In genomic region chr3:61627768-61628185, GRCh38 we compare ENCODE assay signal across 13 cellular contexts.
A peak's percentile ranks its signal among the peaks of the same experiment; 100 is the strongest.
DNase-seq lines count a peak whose midpoint lies in the region; ATAC-seq, FAIRE-seq and TF ChIP-seq lines count a peak whose summit lies in the region.
"Had no signal": no experiment of that assay in that cellular context is flagged by ENCODE, and none has a peak within 500 bp of the region (broad histone marks: within the 10 kb centered on the region; RNA-seq: fewer than 3 reads in every experiment).

No MANE protein-coding gene starts in this region.

- no peaks in the 10 kb centered on the region for H3K36me3 Mint-ChIP-seq in activated CD4-positive, alpha-beta memory T cell treated with anti-CD3 and anti-CD28 coated beads for 36 hours

- TF ChIP-seq RAD21 in SK-N-SH (IDR thresholded peaks at IDR 0.05; ENCODE audit: low read length): no peak

- DNase-seq in H54 (ENCODE audit: insufficient read length, low spot score): peak; percentile 37
- no peak for DNase-seq in SK-N-SH
- DNase-seq in fibroblast of villous mesenchyme (ENCODE audit: low read depth): peak; percentile 96
- DNase-seq in sciatic nerve (ENCODE audit: low spot score): no peak
- no peak for DNase-seq in medulla oblongata (ENCODE audit: extremely low spot score)
- DNase-seq in activated CD4-positive, alpha-beta memory T cell treated with anti-CD3 and anti-CD28 coated beads for 36 hours: no peak
- no peak for DNase-seq in activated CD4-positive, alpha-beta T cell treated with anti-CD3 and anti-CD28 coated beads, Interleukin-2, amount 50 U/mL, for 1 hour
- DNase-seq: islet precursor cell, NCI-H187 treated with DMSO at 0.1 percent for 48 hours, SHP77 treated with DMSO at 0.1 percent for 48 hours had no signal

- no peaks in the 10 kb centered on the region for H3K27me3 Mint-ChIP-seq in activated CD4-positive, alpha-beta memory T cell treated with anti-CD3 and anti-CD28 coated beads for 36 hours
- H3K27me3 Mint-ChIP-seq: dendritic cell treated with granulocyte-macrophage colony-stimulating factor and Interleukin-4, amounts not matched to agents 40 ng/mL and 50 ng/mL, for 4 days; stimulated activated naive CD8-positive, alpha-beta T cell treated with anti-CD3 and anti-CD28 coated beads, Interleukin-15, Interleukin-2, amounts not matched to agents 100 ng/mL and 50 ng/mL, for 24 hours had no signal

- 11% methylated on average over 2 of the region's 2 CpGs for WGBS in SK-N-SH (ENCODE audit: low lambda C conversion rate)

- no peaks in the 10 kb centered on the region for H3K4me1 Mint-ChIP-seq in activated CD4-positive, alpha-beta memory T cell treated with anti-CD3 and anti-CD28 coated beads for 36 hours (ENCODE audit: low read depth)

- intact Hi-C loops in sciatic nerve (cut with DNase I): no loop called here
- intact Hi-C loops in activated CD4-positive, alpha-beta memory T cell treated with anti-CD3 and anti-CD28 coated beads for 36 hours (cut with micrococcal nuclease): no loop called here

- peaks cover 2 to 29% of the 10 kb centered on the region in 2 experiments; a peak in 3 of 4 replicates for H3K4me1 ChIP-seq in SK-N-SH (ENCODE audit: control insufficient read depth in 1 of 2, insufficient read depth in 2 of 2, low read depth in 1 of 2, low read length in 1 of 2)

- H3K4me3 Mint-ChIP-seq in activated CD4-positive, alpha-beta memory T cell treated with anti-CD3 and anti-CD28 coated beads for 36 hours: no peak overlapping the region
- H3K4me3 Mint-ChIP-seq: dendritic cell treated with granulocyte-macrophage colony-stimulating factor and Interleukin-4, amounts not matched to agents 40 ng/mL and 50 ng/mL, for 4 days; stimulated activated naive CD8-positive, alpha-beta T cell treated with anti-CD3 and anti-CD28 coated beads, Interleukin-15, Interleukin-2, amounts not matched to agents 100 ng/mL and 50 ng/mL, for 24 hours had no signal

- no peak for TF ChIP-seq CTCF in SK-N-SH (IDR thresholded peaks at IDR 0.05)
- TF ChIP-seq CTCF in fibroblast of villous mesenchyme (IDR thresholded peaks at IDR 0.05; ENCODE audit: insufficient read depth, low read depth, low read length): no peak

- H3F3A ChIP-seq in SK-N-SH (replicated peaks; ENCODE audit: insufficient read depth): peaks cover 23% of the 10 kb centered on the region

- H3K36me3 ChIP-seq in SK-N-SH (replicated peaks in 1 of 2; ENCODE audit: control insufficient read depth in 1 of 2, insufficient read depth in 2 of 2, low read length in 1 of 2): no peaks in the 10 kb centered on the region

- CTCF ChIA-PET in SK-N-SH (lab: Yijun Ruan, JAX): no interaction called here
- CTCF ChIA-PET in activated CD4-positive, alpha-beta memory T cell treated with anti-CD3 and anti-CD28 coated beads for 36 hours (lab: Charles Lee): no interaction called here

- ATAC-seq in sciatic nerve: peak; percentile 47
- ATAC-seq in HG03460 (IDR thresholded peaks at IDR 0.05; ENCODE audit: unreplicated experiment): no peak

- no peaks in the 10 kb centered on the region for H3K9me3 ChIP-seq in SK-N-SH

- no peaks in the 10 kb centered on the region for H3K9me2 ChIP-seq in SK-N-SH

- peak; percentile 93 for FAIRE-seq in H54 (lab: Jason Lieb, UNC)

- no peak overlapping the region for H3K4me2 ChIP-seq in SK-N-SH

- no peaks in the 10 kb centered on the region for H3K27me3 ChIP-seq in SK-N-SH (ENCODE audit: insufficient read depth)

- POLR2A ChIA-PET in SK-N-SH (lab: Yijun Ruan, JAX): no interaction called here
- POLR2A ChIA-PET in activated CD4-positive, alpha-beta memory T cell treated with anti-CD3 and anti-CD28 coated beads for 36 hours (lab: Charles Lee): no interaction called here

- peak overlapping the region; percentile 40; the same call in 1 of the 2 replicates for H3K9ac ChIP-seq in SK-N-SH

- peak; percentile 44 to 99; a peak in 3 of 4 replicates for TF ChIP-seq EP300 in SK-N-SH (IDR thresholded peaks at IDR 0.05; ENCODE audit: borderline replicate concordance in 1 of 2, low read depth in 1 of 2, low read length in 1 of 2)

- H3K27ac ChIP-seq in SK-N-SH (ENCODE audit: low read depth in 2 of 2, low read length in 1 of 2): peak overlapping the region; percentile 85 to 90; a peak in 3 of 4 replicates

- no peak overlapping the region for H3K27ac Mint-ChIP-seq in activated CD4-positive, alpha-beta memory T cell treated with anti-CD3 and anti-CD28 coated beads for 36 hours
- H3K27ac Mint-ChIP-seq: dendritic cell treated with granulocyte-macrophage colony-stimulating factor and Interleukin-4, amounts not matched to agents 40 ng/mL and 50 ng/mL, for 4 days; stimulated activated naive CD8-positive, alpha-beta T cell treated with anti-CD3 and anti-CD28 coated beads, Interleukin-15, Interleukin-2, amounts not matched to agents 100 ng/mL and 50 ng/mL, for 24 hours had no signal

- no peak overlapping the region for H2AFZ ChIP-seq in SK-N-SH (ENCODE audit: low read depth)

- peaks cover 2% of the 10 kb centered on the region for H3K9me3 Mint-ChIP-seq in activated CD4-positive, alpha-beta memory T cell treated with anti-CD3 and anti-CD28 coated beads for 36 hours
- H3K9me3 Mint-ChIP-seq: dendritic cell treated with granulocyte-macrophage colony-stimulating factor and Interleukin-4, amounts not matched to agents 40 ng/mL and 50 ng/mL, for 4 days; stimulated activated naive CD8-positive, alpha-beta T cell treated with anti-CD3 and anti-CD28 coated beads, Interleukin-15, Interleukin-2, amounts not matched to agents 100 ng/mL and 50 ng/mL, for 24 hours had no signal

- H3K4me3 ChIP-seq in SK-N-SH (ENCODE audit: low read depth in 2 of 2, low read length in 1 of 2): no peak overlapping the region
- H3K4me3 ChIP-seq in fibroblast of villous mesenchyme (ENCODE audit: low read depth, low read length): no peak overlapping the region

- TF ChIP-seq POLR2A in H54 (IDR thresholded peaks at IDR 0.05; ENCODE audit: low read depth, low read length): no peak

- peaks cover 53% of the 10 kb centered on the region for H3K79me2 ChIP-seq in SK-N-SH (ENCODE audit: insufficient read depth)

- H4K20me1 ChIP-seq in SK-N-SH (ENCODE audit: insufficient read depth): no peaks in the 10 kb centered on the region

TF ChIP-seq in SK-N-SH, 30 proteins besides CTCF, POLR2A, EP300 and RAD21 (continues in another document):
- no peak for TF ChIP-seq GATA2 (CRISPR knock-in tag; IDR thresholded peaks at IDR 0.05)
- TF ChIP-seq, protein P1, sequence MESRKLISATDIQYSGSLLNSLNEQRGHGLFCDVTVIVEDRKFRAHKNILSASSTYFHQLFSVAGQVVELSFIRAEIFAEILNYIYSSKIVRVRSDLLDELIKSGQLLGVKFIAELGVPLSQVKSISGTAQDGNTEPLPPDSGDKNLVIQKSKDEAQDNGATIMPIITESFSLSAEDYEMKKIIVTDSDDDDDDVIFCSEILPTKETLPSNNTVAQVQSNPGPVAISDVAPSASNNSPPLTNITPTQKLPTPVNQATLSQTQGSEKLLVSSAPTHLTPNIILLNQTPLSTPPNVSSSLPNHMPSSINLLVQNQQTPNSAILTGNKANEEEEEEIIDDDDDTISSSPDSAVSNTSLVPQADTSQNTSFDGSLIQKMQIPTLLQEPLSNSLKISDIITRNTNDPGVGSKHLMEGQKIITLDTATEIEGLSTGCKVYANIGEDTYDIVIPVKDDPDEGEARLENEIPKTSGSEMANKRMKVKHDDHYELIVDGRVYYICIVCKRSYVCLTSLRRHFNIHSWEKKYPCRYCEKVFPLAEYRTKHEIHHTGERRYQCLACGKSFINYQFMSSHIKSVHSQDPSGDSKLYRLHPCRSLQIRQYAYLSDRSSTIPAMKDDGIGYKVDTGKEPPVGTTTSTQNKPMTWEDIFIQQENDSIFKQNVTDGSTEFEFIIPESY (IDR thresholded peaks at IDR 0.05; ENCODE audit: borderline replicate concordance, low read depth): peak; percentile 86
- peak; percentile 98 for TF ChIP-seq TCF12 (IDR thresholded peaks at IDR 0.05)
- TF ChIP-seq TAF1 (IDR thresholded peaks at IDR 0.05; ENCODE audit: borderline replicate concordance, low read depth, low read length): no peak
- peak; percentile 28; the same call in 1 of the 2 replicates for TF ChIP-seq ELF1 (IDR thresholded peaks at IDR 0.05)
- TF ChIP-seq EZH2phosphoT487 (IDR thresholded peaks at IDR 0.05; ENCODE audit: borderline replicate concordance, low read depth): no peak
- TF ChIP-seq NRF1 (IDR thresholded peaks at IDR 0.05; ENCODE audit: low read depth, low read length): no peak
- 0 out of 2 replicates have a peak, but pooled peaks have one; percentile 60 for TF ChIP-seq YY1 (IDR thresholded peaks at IDR 0.05; ENCODE audit: low read depth)
- TF ChIP-seq, protein P2, sequence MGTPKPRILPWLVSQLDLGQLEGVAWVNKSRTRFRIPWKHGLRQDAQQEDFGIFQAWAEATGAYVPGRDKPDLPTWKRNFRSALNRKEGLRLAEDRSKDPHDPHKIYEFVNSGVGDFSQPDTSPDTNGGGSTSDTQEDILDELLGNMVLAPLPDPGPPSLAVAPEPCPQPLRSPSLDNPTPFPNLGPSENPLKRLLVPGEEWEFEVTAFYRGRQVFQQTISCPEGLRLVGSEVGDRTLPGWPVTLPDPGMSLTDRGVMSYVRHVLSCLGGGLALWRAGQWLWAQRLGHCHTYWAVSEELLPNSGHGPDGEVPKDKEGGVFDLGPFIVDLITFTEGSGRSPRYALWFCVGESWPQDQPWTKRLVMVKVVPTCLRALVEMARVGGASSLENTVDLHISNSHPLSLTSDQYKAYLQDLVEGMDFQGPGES (IDR thresholded peaks at IDR 0.05; ENCODE audit: low read depth, low read length): no peak
- TF ChIP-seq CHD2 (IDR thresholded peaks at IDR 0.05; ENCODE audit: low read length, partially characterized antibody): no peak
- TF ChIP-seq MXI1 (IDR thresholded peaks at IDR 0.05; ENCODE audit: low read depth, low read length): no peak
- TF ChIP-seq NFIC (IDR thresholded peaks at IDR 0.05; ENCODE audit: borderline replicate concordance): peak; percentile 99
- TF ChIP-seq FOXM1 (IDR thresholded peaks at IDR 0.05; ENCODE audit: low read depth): peak; percentile 88
- no peak for TF ChIP-seq GABPA (IDR thresholded peaks at IDR 0.05; ENCODE audit: low read depth)
- peak; percentile 98 for TF ChIP-seq TEAD4 (IDR thresholded peaks at IDR 0.05; ENCODE audit: borderline replicate concordance, insufficient read depth)
- TF ChIP-seq POLR2AphosphoS5 (IDR thresholded peaks at IDR 0.05; ENCODE audit: low read depth, low read length): peak; percentile 88
- peak; percentile 95 for TF ChIP-seq JUND (IDR thresholded peaks at IDR 0.05)
- no peak for TF ChIP-seq USF1 (IDR thresholded peaks at IDR 0.05; ENCODE audit: borderline replicate concordance, low read depth)
- peak; percentile 97 for TF ChIP-seq RXRA (IDR thresholded peaks at IDR 0.05; ENCODE audit: borderline replicate concordance, low read depth)
- TF ChIP-seq MEF2A (IDR thresholded peaks at IDR 0.05; ENCODE audit: borderline replicate concordance, low read depth): peak; percentile 85

Comparison
In these comparisons a context has a peak if more than half of its experiments do, and no peak if none do; other contexts are left out.
1. DNase-seq: peak in H54 (single experiment) and fibroblast of villous mesenchyme (single experiment); none in SK-N-SH (single experiment), sciatic nerve (single experiment), medulla oblongata (single experiment), activated CD4-positive, alpha-beta memory T cell treated with anti-CD3 and anti-CD28 coated beads for 36 hours (single experiment) and activated CD4-positive, alpha-beta T cell treated with anti-CD3 and anti-CD28 coated beads, Interleukin-2, amount 50 U/mL, for 1 hour (single experiment).